Comparison of ENCODE assay signal across 10 cellular contexts in the genomic region with DNA sequence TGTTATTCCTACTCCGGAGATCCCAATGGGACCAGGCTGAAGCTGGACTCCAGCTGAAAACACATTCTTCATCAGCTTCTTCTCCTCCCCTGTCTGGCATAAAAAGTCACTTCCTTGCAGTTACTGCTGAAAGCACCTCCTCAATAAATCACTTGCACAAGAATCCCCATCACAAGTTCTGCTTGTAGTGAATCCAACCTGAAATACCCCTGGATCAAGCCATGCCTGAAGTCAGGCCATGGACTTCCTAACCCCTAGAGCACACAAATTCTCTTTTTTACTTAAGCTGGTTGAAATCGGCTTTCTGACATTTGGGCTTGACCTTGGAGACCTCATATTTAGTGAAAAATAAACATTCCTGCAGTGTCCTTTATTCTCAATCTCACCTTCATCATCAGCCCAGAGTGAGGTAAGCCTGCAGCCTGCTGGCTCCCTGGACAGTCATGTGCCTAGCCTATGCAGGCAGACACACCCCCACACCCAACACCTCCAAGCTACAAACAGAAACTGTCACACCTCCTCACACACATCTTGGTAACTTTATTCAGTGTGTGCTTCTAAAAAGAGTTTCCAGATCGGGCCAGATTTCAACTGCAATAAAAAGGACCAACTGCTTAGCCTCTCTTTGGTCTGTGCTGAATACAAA. TPM values are rescaled to one million over a fixed set of nuclear protein-coding genes. Genes with fewer than 3 reads are reported as not detected.
"Had no signal": no experiment of that assay in that cellular context is flagged by ENCODE, and none has a peak within 500 bp of the region (broad histone marks: within the 10 kb centered on the region; RNA-seq: fewer than 3 reads in every experiment).

No MANE protein-coding gene starts in this region.

- DNase-seq: GOT3, H7, HFFc6, KBM-7 had no signal

- H3K36me3 Mint-ChIP-seq: IgD-negative memory B cell had no signal

- H3K9me3 ChIP-seq: HAP-1 had no signal

- H3K4me1 ChIP-seq: HAP-1 had no signal

- H3K27ac Mint-ChIP-seq: HFFc6, IgD-negative memory B cell had no signal

- H3K4me3 Mint-ChIP-seq: HFFc6, IgD-negative memory B cell had no signal

- FAIRE-seq: HTR-8/SVneo had no signal

- H3K4me3 ChIP-seq: HAP-1 had no signal

- H3K4me1 Mint-ChIP-seq: IgD-negative memory B cell had no signal

- H3K36me3 ChIP-seq: HAP-1 had no signal

- H3K9me3 Mint-ChIP-seq: HFFc6 had no signal

- ATAC-seq: HCT116 had no signal

RNA-seq across cellular contexts. Expression of gene PTPRT, which starts 51.5 kb away (rescaled TPM):
- total RNA-seq: H4, HFFc6, HT-29 had no signal
- polyA plus RNA-seq: IgD-negative memory B cell had no signal
